12 cellular contexts compared by ENCODE assay signal in the genomic region with DNA sequence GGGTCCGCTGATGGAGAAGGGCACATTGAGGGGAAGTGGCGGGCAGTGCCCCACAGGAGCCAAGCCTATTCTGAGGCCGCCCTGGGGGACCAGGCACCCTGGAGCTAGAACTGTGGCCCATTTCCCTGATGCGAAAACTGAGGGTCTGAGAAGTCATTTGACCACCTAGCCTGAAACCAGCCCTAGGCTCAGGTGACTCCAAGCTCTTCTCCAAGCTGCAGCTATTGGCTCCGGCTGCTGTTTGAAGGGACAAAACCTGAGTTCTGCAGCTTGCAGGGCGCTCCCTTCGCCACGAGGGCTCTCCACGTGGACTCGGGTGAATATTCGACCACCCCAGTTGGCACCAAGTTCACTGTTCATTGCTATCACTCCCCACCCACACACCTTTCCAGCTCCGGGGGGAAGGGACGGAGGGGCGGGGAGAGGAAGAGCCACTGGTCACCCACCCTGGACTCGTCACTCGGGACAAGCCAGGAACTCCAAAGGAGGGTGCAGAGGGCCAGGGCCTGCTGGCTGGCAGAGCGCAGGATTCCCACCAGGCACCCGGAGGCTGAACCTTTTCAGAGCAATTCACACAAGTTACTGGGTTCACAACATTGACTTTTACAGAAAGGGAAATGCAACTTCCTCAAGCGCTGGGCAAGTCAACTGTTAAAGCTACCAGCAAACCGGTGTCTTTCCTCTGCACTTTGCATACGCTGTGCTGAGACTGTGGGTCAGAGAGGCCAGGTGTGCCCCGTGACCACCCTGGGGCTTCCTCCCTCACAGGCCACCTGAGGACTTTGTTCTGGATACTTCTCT. TPM values are rescaled to one million over a fixed set of nuclear protein-coding genes. Genes with fewer than 3 reads are reported as not detected.
DNase-seq lines count a peak whose midpoint lies in the region; ATAC-seq lines count a peak whose summit lies in the region.
"Had no signal": no experiment of that assay in that cellular context is flagged by ENCODE, and none has a peak within 500 bp of the region (broad histone marks: within the 10 kb centered on the region; RNA-seq: fewer than 3 reads in every experiment).

No MANE protein-coding gene starts in this region.

- H3K36me3 ChIP-seq in CD4-positive, CD25-positive, alpha-beta regulatory T cell (ENCODE audit: control insufficient read depth, insufficient read depth, low read length): peaks cover 11% of the 10 kb centered on the region

- peaks cover 14% of the 10 kb centered on the region for H3K36me3 Mint-ChIP-seq in CD4-positive, CD25-positive, alpha-beta regulatory T cell
- peaks cover 40% of the 10 kb centered on the region for H3K36me3 Mint-ChIP-seq in effector memory CD8-positive, alpha-beta T cell (ENCODE audit: insufficient read depth)

- H3K27me3 Mint-ChIP-seq in CD4-positive, CD25-positive, alpha-beta regulatory T cell: peaks cover 11% of the 10 kb centered on the region
- no peaks in the 10 kb centered on the region for H3K27me3 Mint-ChIP-seq in effector memory CD8-positive, alpha-beta T cell

- no peaks in the 10 kb centered on the region for H3K9me3 ChIP-seq in CD4-positive, CD25-positive, alpha-beta regulatory T cell (ENCODE audit: control insufficient read depth in 2 of 2, low read length in 2 of 2)
- H3K9me3 ChIP-seq: heart right ventricle had no signal

- peak overlapping the region; percentile 95 for H3K27ac ChIP-seq in CD4-positive, CD25-positive, alpha-beta regulatory T cell (ENCODE audit: insufficient read depth, low read length, poor library complexity, severe bottlenecking)

- no peak for ATAC-seq in CD4-positive, CD25-positive, alpha-beta regulatory T cell (ENCODE audit: low read depth in 2 of 2)
- ATAC-seq in GM19395 (IDR thresholded peaks at IDR 0.05; ENCODE audit: unreplicated experiment): peak; percentile 28
- ATAC-seq in effector memory CD8-positive, alpha-beta T cell (replicated peaks): no peak
- ATAC-seq in HG02938 (IDR thresholded peaks at IDR 0.05; ENCODE audit: unreplicated experiment): no peak
- ATAC-seq in GM19023 (IDR thresholded peaks at IDR 0.05; ENCODE audit: unreplicated experiment): no peak

- no peaks in the 10 kb centered on the region for H3K9me3 Mint-ChIP-seq in CD4-positive, CD25-positive, alpha-beta regulatory T cell
- H3K9me3 Mint-ChIP-seq in effector memory CD8-positive, alpha-beta T cell: no peaks in the 10 kb centered on the region

- H3K27me3 ChIP-seq in CD4-positive, CD25-positive, alpha-beta regulatory T cell (ENCODE audit: control insufficient read depth, insufficient read depth, low read length): no peaks in the 10 kb centered on the region

- peak in 1 of 3 donors; percentile 62 for DNase-seq in CD4-positive, CD25-positive, alpha-beta regulatory T cell
- DNase-seq in NOMO-1 (lab: John Stamatoyannopoulos, UW; ENCODE audit: unreplicated experiment in 2 of 2) (peak; percentile 65 to 87), G401 (ENCODE audit: low spot score) (no peak), NCI-H128 (lab: John Stamatoyannopoulos, UW; ENCODE audit: unreplicated experiment) (no peak)
- DNase-seq in effector memory CD8-positive, alpha-beta T cell: no peak
- DNase-seq: heart right ventricle had no signal

- peak overlapping the region; percentile 98 for H3K4me3 Mint-ChIP-seq in CD4-positive, CD25-positive, alpha-beta regulatory T cell
- H3K4me3 Mint-ChIP-seq in effector memory CD8-positive, alpha-beta T cell: peak overlapping the region; percentile 97 to 98

- peaks cover 53% of the 10 kb centered on the region for H3K4me1 ChIP-seq in CD4-positive, CD25-positive, alpha-beta regulatory T cell (ENCODE audit: control insufficient read depth, insufficient read depth, low read length, poor library complexity, severe bottlenecking)

- H3K4me1 Mint-ChIP-seq in CD4-positive, CD25-positive, alpha-beta regulatory T cell: peaks cover 5 to 46% (median 33%) of the 10 kb centered on the region in 4 donors
- peaks cover 42 to 43% of the 10 kb centered on the region in 2 donors for H3K4me1 Mint-ChIP-seq in effector memory CD8-positive, alpha-beta T cell (ENCODE audit: low read depth in 2 of 2)

- H3K27ac Mint-ChIP-seq in CD4-positive, CD25-positive, alpha-beta regulatory T cell: peak overlapping the region; percentile 96 to 98 (median 97)
- peak overlapping the region; percentile 91 to 93 for H3K27ac Mint-ChIP-seq in effector memory CD8-positive, alpha-beta T cell

- in situ Hi-C loops in G401 (cut with HindIII; ENCODE audit: low sequenced_read_pairs): no loop called here

- peak overlapping the region; percentile 24 for H3K4me3 ChIP-seq in CD4-positive, CD25-positive, alpha-beta regulatory T cell (ENCODE audit: low read depth, low read length)

RNA-seq across cellular contexts. Expression of a gene that starts 1.1 kb away (rescaled TPM):
- 537 TPM for total RNA-seq in CD4-positive, CD25-positive, alpha-beta regulatory T cell
- 1,000 to 10,000 TPM in 2 of 4 donors, 100 to 1,000 TPM in 2; 861 to 1,162 (median 988) TPM for polyA plus RNA-seq in CD4-positive, CD25-positive, alpha-beta regulatory T cell
- not detected in 2 replicates for total RNA-seq in G401 (2014; rRNA removed; shearing (Covaris generic))

RNA-seq across cellular contexts. Expression of a gene that starts 32.8 kb away (rescaled TPM):
- total RNA-seq in CD4-positive, CD25-positive, alpha-beta regulatory T cell: 4.3 TPM
- polyA plus RNA-seq in CD4-positive, CD25-positive, alpha-beta regulatory T cell: 1 to 10 TPM; 2.5 to 4.4 (median 3.6) TPM
- not detected in 2 replicates for total RNA-seq in G401 (2014; rRNA removed; shearing (Covaris generic))
- total RNA-seq: Daoy, heart right ventricle, sciatic nerve, urinary bladder had no signal
- polyA plus RNA-seq: heart right ventricle, urinary bladder had no signal

RNA-seq across cellular contexts. Expression of a gene that starts 37.2 kb away (rescaled TPM):
- total RNA-seq in CD4-positive, CD25-positive, alpha-beta regulatory T cell: 153 TPM
- 10 to 100 TPM; 47.4 to 56.9 (median 48.9) TPM for polyA plus RNA-seq in CD4-positive, CD25-positive, alpha-beta regulatory T cell
- not detected in 2 replicates for total RNA-seq in G401 (2014; rRNA removed; shearing (Covaris generic))

RNA-seq across cellular contexts. Expression of a gene that starts 57.1 kb away (rescaled TPM):
- total RNA-seq in CD4-positive, CD25-positive, alpha-beta regulatory T cell: 13.6 TPM
- 1 to 10 TPM; 1.6 to 2.4 (median 2.1) TPM for polyA plus RNA-seq in CD4-positive, CD25-positive, alpha-beta regulatory T cell
- 5.0 and 6.7 TPM in 2 replicates for total RNA-seq in G401 (2014; rRNA removed; shearing (Covaris generic))

Comparison
In these comparisons a context has a peak if more than half of its experiments do, and no peak if none do; other contexts are left out.
1. DNase-seq: peak in NOMO-1 (2 of 2); none in effector memory CD8-positive, alpha-beta T cell (0 of 3), G401 (single experiment) and NCI-H128 (single experiment).
2. RNA of a gene that starts 1.1 kb away (total RNA-seq): 537 TPM in CD4-positive, CD25-positive, alpha-beta regulatory T cell (single experiment); not detected in G401; every median in the first group is over 100 times any median in the second.
3. RNA of a gene that starts 37.2 kb away (total RNA-seq): 153 TPM in CD4-positive, CD25-positive, alpha-beta regulatory T cell (single experiment); not detected in G401; every median in the first group is over 100 times any median in the second.